In the genomic region with DNA sequence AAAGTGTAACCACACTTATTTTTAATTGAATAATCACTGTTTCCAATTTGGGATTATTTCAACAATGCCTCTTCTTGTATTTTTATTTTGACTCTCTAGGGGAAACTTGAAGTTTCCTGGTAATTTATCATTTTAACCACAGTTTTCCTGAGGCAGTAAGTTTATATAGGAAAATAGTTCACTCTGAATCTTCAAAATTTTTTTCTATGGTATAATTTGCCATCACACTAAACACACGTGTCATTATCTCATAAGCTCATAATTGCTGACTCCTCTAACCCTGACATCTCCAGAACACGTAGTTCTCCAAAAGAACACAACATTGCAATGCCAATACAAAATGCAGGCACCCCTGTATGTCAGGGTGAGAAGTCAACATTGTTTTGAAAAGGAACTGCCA, we compare ENCODE assay signal across 1 cellular context.
TF ChIP-seq lines count a peak whose summit lies in the region.

No MANE protein-coding gene starts in this region.

TF ChIP-seq in SK-N-SH, 30 proteins besides CTCF, POLR2A, EP300 and RAD21 (continued from another document):
- TF ChIP-seq, protein P1, sequence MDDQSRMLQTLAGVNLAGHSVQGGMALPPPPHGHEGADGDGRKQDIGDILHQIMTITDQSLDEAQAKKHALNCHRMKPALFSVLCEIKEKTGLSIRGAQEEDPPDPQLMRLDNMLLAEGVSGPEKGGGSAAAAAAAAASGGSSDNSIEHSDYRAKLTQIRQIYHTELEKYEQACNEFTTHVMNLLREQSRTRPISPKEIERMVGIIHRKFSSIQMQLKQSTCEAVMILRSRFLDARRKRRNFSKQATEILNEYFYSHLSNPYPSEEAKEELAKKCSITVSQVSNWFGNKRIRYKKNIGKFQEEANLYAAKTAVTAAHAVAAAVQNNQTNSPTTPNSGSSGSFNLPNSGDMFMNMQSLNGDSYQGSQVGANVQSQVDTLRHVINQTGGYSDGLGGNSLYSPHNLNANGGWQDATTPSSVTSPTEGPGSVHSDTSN (IDR thresholded peaks at IDR 0.05): no peak
- TF ChIP-seq RXRA (IDR thresholded peaks at IDR 0.05; ENCODE audit: borderline replicate concordance, low read depth) (no peak), FOXM1 (IDR thresholded peaks at IDR 0.05; ENCODE audit: low read depth) (no peak), RFX5 (IDR thresholded peaks at IDR 0.05; ENCODE audit: low read length) (no peak), GABPA (IDR thresholded peaks at IDR 0.05; ENCODE audit: low read depth) (no peak), SIN3A (IDR thresholded peaks at IDR 0.05; ENCODE audit: borderline replicate concordance, low read depth, low read length) (no peak), TEAD4 (IDR thresholded peaks at IDR 0.05; ENCODE audit: borderline replicate concordance, insufficient read depth) (no peak), CHD2 (IDR thresholded peaks at IDR 0.05; ENCODE audit: low read length, partially characterized antibody) (no peak)
- TF ChIP-seq, protein P2, sequence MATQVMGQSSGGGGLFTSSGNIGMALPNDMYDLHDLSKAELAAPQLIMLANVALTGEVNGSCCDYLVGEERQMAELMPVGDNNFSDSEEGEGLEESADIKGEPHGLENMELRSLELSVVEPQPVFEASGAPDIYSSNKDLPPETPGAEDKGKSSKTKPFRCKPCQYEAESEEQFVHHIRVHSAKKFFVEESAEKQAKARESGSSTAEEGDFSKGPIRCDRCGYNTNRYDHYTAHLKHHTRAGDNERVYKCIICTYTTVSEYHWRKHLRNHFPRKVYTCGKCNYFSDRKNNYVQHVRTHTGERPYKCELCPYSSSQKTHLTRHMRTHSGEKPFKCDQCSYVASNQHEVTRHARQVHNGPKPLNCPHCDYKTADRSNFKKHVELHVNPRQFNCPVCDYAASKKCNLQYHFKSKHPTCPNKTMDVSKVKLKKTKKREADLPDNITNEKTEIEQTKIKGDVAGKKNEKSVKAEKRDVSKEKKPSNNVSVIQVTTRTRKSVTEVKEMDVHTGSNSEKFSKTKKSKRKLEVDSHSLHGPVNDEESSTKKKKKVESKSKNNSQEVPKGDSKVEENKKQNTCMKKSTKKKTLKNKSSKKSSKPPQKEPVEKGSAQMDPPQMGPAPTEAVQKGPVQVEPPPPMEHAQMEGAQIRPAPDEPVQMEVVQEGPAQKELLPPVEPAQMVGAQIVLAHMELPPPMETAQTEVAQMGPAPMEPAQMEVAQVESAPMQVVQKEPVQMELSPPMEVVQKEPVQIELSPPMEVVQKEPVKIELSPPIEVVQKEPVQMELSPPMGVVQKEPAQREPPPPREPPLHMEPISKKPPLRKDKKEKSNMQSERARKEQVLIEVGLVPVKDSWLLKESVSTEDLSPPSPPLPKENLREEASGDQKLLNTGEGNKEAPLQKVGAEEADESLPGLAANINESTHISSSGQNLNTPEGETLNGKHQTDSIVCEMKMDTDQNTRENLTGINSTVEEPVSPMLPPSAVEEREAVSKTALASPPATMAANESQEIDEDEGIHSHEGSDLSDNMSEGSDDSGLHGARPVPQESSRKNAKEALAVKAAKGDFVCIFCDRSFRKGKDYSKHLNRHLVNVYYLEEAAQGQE (IDR thresholded peaks at IDR 0.05; ENCODE audit: low read depth, low read length): no peak
